ENCODE assay signal across 20 cellular contexts in genomic region chr7:25429731-25430130, GRCh38.
A peak's percentile ranks its signal among the peaks of the same experiment; 100 is the strongest.
DNase-seq lines count a peak whose midpoint lies in the region; ATAC-seq and TF ChIP-seq lines count a peak whose summit lies in the region.
"Had no signal": no experiment of that assay in that cellular context is flagged by ENCODE, and none has a peak within 500 bp of the region (broad histone marks: within the 10 kb centered on the region; RNA-seq: fewer than 3 reads in every experiment).

No MANE protein-coding gene starts in this region.

- no peak overlapping the region for H3K23ac ChIP-seq in mesendoderm (ENCODE audit: low read length)

- no peaks in the 10 kb centered on the region for H3K79me1 ChIP-seq in mesendoderm (ENCODE audit: low read length)

- H3K27me3 ChIP-seq in right cardiac atrium (ENCODE audit: control insufficient read depth, insufficient read depth), result no peaks in the 10 kb centered on the region
- H3K27me3 ChIP-seq in aorta (ENCODE audit: control insufficient read depth in 1 of 2, insufficient read depth in 2 of 2, low read length in 1 of 2), result no peaks in the 10 kb centered on the region
- no peaks in the 10 kb centered on the region for H3K27me3 ChIP-seq in mesendoderm (ENCODE audit: insufficient read depth, low read length, poor library complexity)
- H3K27me3 ChIP-seq: BLaER1 had no signal

- peak; percentile 24 for DNase-seq in DMS53 (lab: John Stamatoyannopoulos, UW)
- no peak for DNase-seq in DMS53 treated with DMSO at 0.1 percent for 48 hours (lab: John Stamatoyannopoulos, UW; ENCODE audit: unreplicated experiment)
- peak in 2 of 3 donors; percentile 13 to 32 for DNase-seq in right cardiac atrium
- no peak for DNase-seq in omental fat pad (ENCODE audit: low spot score)
- no peak for DNase-seq in aorta
- no peak for DNase-seq in NCI-H82 (lab: John Stamatoyannopoulos, UW)
- no peak for DNase-seq in mesendoderm
- DNase-seq: activated CD4-positive, CD25-positive, alpha-beta regulatory T cell treated with anti-CD3 and anti-CD28 coated beads, Interleukin-2, amount 50 U/mL, for 72 hours; activated naive CD8-positive, alpha-beta T cell treated with anti-CD3 and anti-CD28 coated beads, Interleukin-2, amount 10 ng/mL, durations not matched to agents 7 days and 5 days; Calu3; Kasumi-1; NCI-H774; stimulated activated CD4-positive, alpha-beta T cell treated with anti-CD3 and anti-CD28 coated beads, Interleukin-2, amount 100 ng/mL, for 24 hours; stimulated activated naive CD8-positive, alpha-beta T cell treated with anti-CD3 and anti-CD28 coated beads, Interleukin-15, amount 100 ng/mL, for 72 hours; T-helper 9 cell had no signal

- no peak overlapping the region for H4K5ac ChIP-seq in mesendoderm (ENCODE audit: low read length)

- intact Hi-C loops in right cardiac atrium (cut with DNase I), result no loop called here
- intact Hi-C loops in aorta (cut with DNase I), result no loop called here

- no peak overlapping the region for H2BK5ac ChIP-seq in mesendoderm (ENCODE audit: low read length)

- 63% methylated on average over 3 of the region's 3 CpGs for WGBS in right cardiac atrium
- WGBS in aorta, 2 donors, result 18 to 27% methylated on average over 3 of the region's 3 CpGs
- WGBS in mesendoderm (ENCODE audit: extremely low coverage, insufficient coverage, low lambda C conversion rate), result no CpG with 5 or more reads among the region's 3 CpGs

- no peak overlapping the region for H2AK5ac ChIP-seq in mesendoderm (ENCODE audit: low read length)

- H3K4me3 ChIP-seq in right cardiac atrium (ENCODE audit: low read length) (no peak overlapping the region), aorta (ENCODE audit: low read length in 2 of 2) (no peak overlapping the region), mesendoderm (ENCODE audit: low read length) (no peak overlapping the region)
- H3K4me3 ChIP-seq: BLaER1, GM12878 had no signal

- H3K4me1 ChIP-seq in right cardiac atrium (ENCODE audit: control insufficient read depth, insufficient read depth, low read length) (peaks cover 4% of the 10 kb centered on the region), aorta (ENCODE audit: control insufficient read depth in 1 of 2, insufficient read depth in 2 of 2, low read length in 2 of 2) (peaks cover 0 to 4% of the 10 kb centered on the region in 2 donors), mesendoderm (ENCODE audit: control insufficient read depth, low read depth, low read length) (no peaks in the 10 kb centered on the region)

- H2BK15ac ChIP-seq in mesendoderm (replicated peaks; ENCODE audit: low read depth), result no peak overlapping the region

- H3K36me3 ChIP-seq in aorta (ENCODE audit: control insufficient read depth in 1 of 2, insufficient read depth in 2 of 2, low read length in 1 of 2), result no peaks in the 10 kb centered on the region
- H3K36me3 ChIP-seq in mesendoderm (ENCODE audit: control insufficient read depth, insufficient read depth, low read length), result no peaks in the 10 kb centered on the region
- H3K36me3 ChIP-seq: BLaER1 had no signal

- H2BK120ac ChIP-seq in mesendoderm (ENCODE audit: low read depth, low read length), result no peak overlapping the region

- H3K9ac ChIP-seq in mesendoderm (ENCODE audit: low read length), result no peak overlapping the region
- H3K9ac ChIP-seq: BLaER1 had no signal

- no peaks in the 10 kb centered on the region for H3K79me2 ChIP-seq in mesendoderm (ENCODE audit: control insufficient read depth, insufficient read depth, low read length)

- no peak for TF ChIP-seq CTCF in omental fat pad (IDR thresholded peaks at IDR 0.05)

- H3K56ac ChIP-seq in mesendoderm (ENCODE audit: low read length), result no peak overlapping the region

- no peak overlapping the region for H4K8ac ChIP-seq in mesendoderm (ENCODE audit: low read depth, low read length)

- no peak overlapping the region for H3K18ac ChIP-seq in mesendoderm (ENCODE audit: low read length)

- no peak overlapping the region for H3K4me2 ChIP-seq in mesendoderm (ENCODE audit: low read length)
- H3K4me2 ChIP-seq: BLaER1 had no signal

- H3K27ac ChIP-seq in right cardiac atrium (ENCODE audit: low read length), result no peak overlapping the region
- H3K27ac ChIP-seq in aorta (ENCODE audit: low read depth in 1 of 2, low read length in 2 of 2), result peak overlapping the region in 1 of 2 donors; percentile 68
- no peak overlapping the region for H3K27ac ChIP-seq in mesendoderm (ENCODE audit: low read depth, low read length)
- H3K27ac ChIP-seq: 22Rv1, BLaER1 had no signal

- no peak overlapping the region for H3K4ac ChIP-seq in mesendoderm (ENCODE audit: low read depth, low read length)

- H3K9me3 ChIP-seq in right cardiac atrium (ENCODE audit: control insufficient read depth, low read length) (no peaks in the 10 kb centered on the region), aorta (ENCODE audit: control insufficient read depth, low read length) (no peaks in the 10 kb centered on the region)
- H3K9me3 ChIP-seq: BLaER1 had no signal

- ATAC-seq in right cardiac atrium, result peak; percentile 25 to 48
- ATAC-seq in omental fat pad (ENCODE audit: low FRiP score), result peak; percentile 57
- ATAC-seq in aorta (ENCODE audit: low FRiP score), result peak; percentile 68
- no peak for ATAC-seq in HG02852 (IDR thresholded peaks at IDR 0.05; ENCODE audit: unreplicated experiment)
- ATAC-seq: GM12878; SK-N-SH treated with all-trans-retinoic acid at 6 μM for 48 hours; stimulated activated naive CD8-positive, alpha-beta T cell treated with anti-CD3 and anti-CD28 coated beads, Interleukin-15, amount 100 ng/mL, for 72 hours had no signal

Comparison
In these comparisons a context has a peak if more than half of its experiments do, and no peak if none do; other contexts are left out.
1. DNase-seq: peak in DMS53 (single experiment) and right cardiac atrium (2 of 3); none in DMS53 treated with DMSO at 0.1 percent for 48 hours (single experiment), omental fat pad (single experiment), aorta (0 of 2), NCI-H82 (single experiment) and mesendoderm (single experiment).